9 cellular contexts compared by ENCODE assay signal in genomic region chr13:109395014-109395413, GRCh38.
"Had no signal": no experiment of that assay in that cellular context is flagged by ENCODE, and none has a peak within 500 bp of the region (broad histone marks: within the 10 kb centered on the region; RNA-seq: fewer than 3 reads in every experiment).

No MANE protein-coding gene starts in this region.

- H3K36me3 ChIP-seq: HAP-1 had no signal

- H3K4me3 Mint-ChIP-seq: HFFc6 had no signal

- ATAC-seq: HCT116, K562 had no signal

- H3K9me3 ChIP-seq: HAP-1 had no signal

- FAIRE-seq: K562 had no signal

- H3K4me3 ChIP-seq: GM23248, HAP-1, K562 had no signal

- H3K27ac Mint-ChIP-seq: HFFc6 had no signal

- DNase-seq: GOT3, H7, HFFc6, KG1 had no signal

- H3K4me1 ChIP-seq: HAP-1 had no signal

- H3K9ac ChIP-seq: GM23248 had no signal

- H3K27ac ChIP-seq: GM23248, HL-60 had no signal

- H2AFZ ChIP-seq: GM23248 had no signal

- H3K9me3 Mint-ChIP-seq: HFFc6 had no signal
